Comparison of ENCODE assay signal across 24 cellular contexts in the genomic region with DNA sequence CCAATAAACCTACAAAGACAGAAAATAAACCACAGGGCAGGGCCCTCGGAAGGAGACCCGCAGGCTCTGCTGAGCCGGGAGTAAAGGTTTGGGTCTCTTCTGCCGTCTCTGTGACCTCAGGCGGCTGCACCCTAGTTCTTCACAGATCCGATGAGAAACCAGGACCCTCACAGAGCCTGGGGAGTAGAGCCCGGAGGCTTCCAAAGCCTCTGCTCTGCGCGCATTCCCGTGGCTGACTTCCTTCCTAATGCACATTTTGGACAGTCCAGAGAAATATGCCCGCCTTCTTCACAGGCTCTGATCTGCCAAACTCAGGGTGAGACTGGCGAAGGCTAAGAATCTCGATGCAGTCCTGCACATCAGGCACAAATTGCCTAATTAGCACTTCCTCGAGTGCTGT.
"Had no signal": no experiment of that assay in that cellular context is flagged by ENCODE, and none has a peak within 500 bp of the region (broad histone marks: within the 10 kb centered on the region; RNA-seq: fewer than 3 reads in every experiment).

No MANE protein-coding gene starts in this region.

- DNase-seq: IMR-90; Kasumi-1; KG1; MM.1S; MV-4-11; NCI-H1048; NCI-H1105; NCI-H1417; NCI-H146; NCI-H1694 treated with DMSO at 0.1 percent for 48 hours; NCI-H1930; NCI-H2081; NCI-H2107; NCI-H2227 treated with DMSO at 0.1 percent for 48 hours; NCI-H524; NCI-H526 treated with DMSO at 0.1 percent for 48 hours; NCI-H748 treated with DMSO at 0.1 percent for 48 hours; NK-92 treated with Interleukin-12 subunit alpha and Interleukin-12 subunit beta, amount 100 ng/mL, for 24 hours; PC-3; SHP77; SK-N-SH; SW 1271 had no signal

- H3K27ac ChIP-seq: RWPE1 had no signal

- H3K9me3 ChIP-seq: SK-N-SH had no signal

- H3K9ac ChIP-seq: SK-N-SH had no signal

- H3K4me2 ChIP-seq: SK-N-SH had no signal

- FAIRE-seq: HepG2 had no signal
